3 cellular contexts compared by ENCODE assay signal in the genomic region with DNA sequence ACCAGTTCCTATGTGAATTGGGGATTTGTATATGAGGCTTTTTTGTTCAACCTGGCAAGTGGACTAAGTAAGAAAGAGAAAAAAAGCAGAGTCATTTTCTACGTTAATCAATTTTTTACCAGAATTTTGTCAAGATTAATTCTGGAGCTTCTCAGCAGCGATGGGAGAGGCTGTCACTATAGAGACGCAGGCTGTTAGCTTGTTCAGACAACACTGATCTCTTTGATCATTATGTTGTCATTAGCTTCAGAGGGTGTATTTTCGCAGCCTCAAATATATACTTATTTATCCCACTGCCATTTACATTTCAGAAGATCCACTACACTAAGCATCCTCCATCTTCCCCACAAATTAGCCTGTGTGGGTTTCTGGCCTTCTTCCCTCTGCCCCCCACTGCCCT.
"Had no signal": no experiment of that assay in that cellular context is flagged by ENCODE, and none has a peak within 500 bp of the region (broad histone marks: within the 10 kb centered on the region; RNA-seq: fewer than 3 reads in every experiment).

No MANE protein-coding gene starts in this region.

- H3K4me3 ChIP-seq: GM12878 had no signal

- DNase-seq: GDM1, GF-D8 had no signal

- ATAC-seq: GM12878 had no signal
